In the genomic region with DNA sequence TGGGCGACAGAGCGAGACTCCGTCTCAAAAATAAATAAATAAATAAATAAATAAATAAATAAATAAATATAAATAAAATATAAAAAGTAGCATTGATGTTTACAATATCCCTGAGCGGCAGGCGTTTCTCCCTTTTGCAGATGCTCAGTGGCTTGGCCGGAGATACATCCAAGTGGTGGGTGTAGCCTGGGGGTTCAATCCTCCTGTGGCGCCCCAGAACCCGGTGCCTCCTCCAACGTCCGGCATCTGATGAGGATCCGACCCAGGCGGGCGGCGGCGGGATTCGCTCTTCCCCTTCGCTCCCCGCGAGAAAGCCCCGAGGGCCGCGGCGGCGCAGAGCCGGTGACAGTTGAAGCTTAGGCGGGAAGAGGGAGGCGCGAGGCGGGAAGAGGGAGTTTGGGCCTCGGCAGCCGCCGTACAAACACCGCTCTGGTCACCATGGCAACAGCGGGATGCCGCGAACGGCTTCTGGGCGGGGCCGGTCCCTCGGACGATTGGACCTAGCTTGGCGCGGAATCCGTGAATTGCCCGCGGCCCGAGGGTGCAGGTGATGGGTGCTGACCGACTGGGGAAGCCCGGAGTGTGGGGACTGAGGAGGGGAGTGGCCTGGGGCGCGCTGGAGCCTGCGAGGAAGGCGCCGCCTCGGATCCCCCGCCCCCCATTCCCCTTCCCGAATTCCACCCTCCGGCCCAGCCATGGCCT, we compare ENCODE assay signal across 8 cellular contexts. TPM values are rescaled to one million over a fixed set of nuclear protein-coding genes. Genes with fewer than 3 reads are reported as not detected.
DNase-seq lines count a peak whose midpoint lies in the region; ATAC-seq and TF ChIP-seq lines count a peak whose summit lies in the region.

No MANE protein-coding gene starts in this region.

- H3K4me3 Mint-ChIP-seq in activated CD8-positive, alpha-beta T cell treated with anti-CD3 and anti-CD28 coated beads for 36 hours = peak overlapping the region; percentile 80

- no peaks in the 10 kb centered on the region for H3K36me3 ChIP-seq in ACC112 (ENCODE audit: insufficient read depth, low read length)

- H3K27me3 ChIP-seq in ACC112 (ENCODE audit: insufficient read depth, low read length) = no peaks in the 10 kb centered on the region

- TF ChIP-seq POLR2A in GM18951 (IDR thresholded peaks at IDR 0.05; ENCODE audit: extremely low read depth, insufficient read depth, insufficient read length) = peak; percentile 45

- peaks cover 16% of the 10 kb centered on the region for H3K4me1 Mint-ChIP-seq in activated CD8-positive, alpha-beta T cell treated with anti-CD3 and anti-CD28 coated beads for 36 hours (ENCODE audit: low read depth)

- no peak for TF ChIP-seq CTCF in activated CD8-positive, alpha-beta T cell treated with anti-CD3 and anti-CD28 coated beads for 36 hours (IDR thresholded peaks at IDR 0.05)

- H3K4me1 ChIP-seq in ACC112 (ENCODE audit: control insufficient read depth, insufficient read depth, low read length, unreplicated experiment) = peaks cover 16% of the 10 kb centered on the region

- ATAC-seq in activated CD8-positive, alpha-beta T cell treated with anti-CD3 and anti-CD28 coated beads for 36 hours = peak; percentile 82

- intact Hi-C loops in activated CD8-positive, alpha-beta T cell treated with anti-CD3 and anti-CD28 coated beads for 36 hours (cut with micrococcal nuclease) = no loop called here

- in situ Hi-C loops in GM18951 (cut with MboI; ENCODE audit: low sequenced_read_pairs, unreplicated experiment) = no loop called here

- peak overlapping the region; percentile 59 for H2AFZ ChIP-seq in ACC112 (ENCODE audit: low read length, unreplicated experiment)

- H3K4me3 ChIP-seq in ACC112 (ENCODE audit: low read depth, low read length) = peak overlapping the region; percentile 89

- H3K79me2 ChIP-seq in ACC112 (ENCODE audit: control insufficient read depth, insufficient read depth, low read length, unreplicated experiment) = peaks cover 21% of the 10 kb centered on the region

- peak overlapping the region; percentile 65 for H3K27ac ChIP-seq in ACC112 (ENCODE audit: low read depth, low read length)

- H3K27me3 Mint-ChIP-seq in activated CD8-positive, alpha-beta T cell treated with anti-CD3 and anti-CD28 coated beads for 36 hours = peaks cover 2% of the 10 kb centered on the region

- DNase-seq in HS-27A (ENCODE audit: low read depth) (peak; percentile 82), NCI-H82 treated with DMSO at 0.1 percent for 48 hours (lab: John Stamatoyannopoulos, UW; ENCODE audit: unreplicated experiment) (peak; percentile 74), lung microvascular endothelial cell (ENCODE audit: low read depth in 2 of 2) (peak; percentile 92 to 93)
- DNase-seq in activated CD8-positive, alpha-beta T cell treated with anti-CD3 and anti-CD28 coated beads for 36 hours = peak; percentile 94
- peak; percentile 78 for DNase-seq in effector CD4-positive, alpha-beta T cell
- peak; percentile 73 to 84 (median 78) for DNase-seq in stimulated activated CD4-positive, alpha-beta T cell treated with anti-CD3 and anti-CD28 coated beads, TNF-alpha, amount 100 ng/mL, for 1 hour (ENCODE audit: low read depth in 3 of 3, low spot score in 1 of 3)

- CTCF ChIA-PET in activated CD8-positive, alpha-beta T cell treated with anti-CD3 and anti-CD28 coated beads for 36 hours (lab: Charles Lee) = interaction anchor here (0.7 to 2.8 kb wide), 5 partner anchors 10 to 354 kb away, joined by 3 to 14 read pairs (median 4); a partner anchor contains a TSS

- H3K9me3 Mint-ChIP-seq in activated CD8-positive, alpha-beta T cell treated with anti-CD3 and anti-CD28 coated beads for 36 hours = no peaks in the 10 kb centered on the region

- H3K27ac Mint-ChIP-seq in activated CD8-positive, alpha-beta T cell treated with anti-CD3 and anti-CD28 coated beads for 36 hours = peak overlapping the region; percentile 57

- POLR2A ChIA-PET in activated CD8-positive, alpha-beta T cell treated with anti-CD3 and anti-CD28 coated beads for 36 hours (lab: Charles Lee) = interaction anchor here (1.1 to 4.6 kb wide), 2 partner anchors 12 to 39 kb away, joined by 5 to 44 read pairs; a partner anchor contains a TSS

- no peaks in the 10 kb centered on the region for H3K36me3 Mint-ChIP-seq in activated CD8-positive, alpha-beta T cell treated with anti-CD3 and anti-CD28 coated beads for 36 hours (ENCODE audit: low read depth)

RNA-seq across cellular contexts. Expression of a gene that starts 12.7 kb away (rescaled TPM):
- total RNA-seq in activated CD8-positive, alpha-beta T cell treated with anti-CD3 and anti-CD28 coated beads for 36 hours = 1,000 to 10,000 TPM; 3,042 to 3,081 TPM
- total RNA-seq in lung microvascular endothelial cell = 319 and 337 TPM in 2 replicates

RNA-seq across cellular contexts. Expression of a gene that starts 21.8 kb away (rescaled TPM):
- 1 to 10 TPM; 3.5 to 3.6 TPM for total RNA-seq in activated CD8-positive, alpha-beta T cell treated with anti-CD3 and anti-CD28 coated beads for 36 hours
- not detected in 2 replicates for total RNA-seq in lung microvascular endothelial cell

RNA-seq across cellular contexts. Expression of a gene that starts 23.0 kb away (rescaled TPM):
- total RNA-seq in activated CD8-positive, alpha-beta T cell treated with anti-CD3 and anti-CD28 coated beads for 36 hours = 100 to 1,000 TPM; 116 to 121 TPM
- total RNA-seq in lung microvascular endothelial cell = 174 and 199 TPM in 2 replicates

RNA-seq across cellular contexts. Expression of a gene that starts 29.8 kb away (rescaled TPM):
- total RNA-seq in activated CD8-positive, alpha-beta T cell treated with anti-CD3 and anti-CD28 coated beads for 36 hours = not detected
- not detected in 2 replicates for total RNA-seq in lung microvascular endothelial cell

RNA-seq across cellular contexts. Expression of a gene that starts 38.9 kb away (rescaled TPM):
- 1 to 10 TPM; 2.5 TPM for total RNA-seq in activated CD8-positive, alpha-beta T cell treated with anti-CD3 and anti-CD28 coated beads for 36 hours
- under 0.01 TPM in 2 replicates for total RNA-seq in lung microvascular endothelial cell

Comparison
In these comparisons a context has a peak if more than half of its experiments do, and no peak if none do; other contexts are left out.
1. Peak in every context shown above with its lines: DNase-seq, ATAC-seq, H3K4me3 ChIP-seq and H3K27ac ChIP-seq.